In the genomic region with DNA sequence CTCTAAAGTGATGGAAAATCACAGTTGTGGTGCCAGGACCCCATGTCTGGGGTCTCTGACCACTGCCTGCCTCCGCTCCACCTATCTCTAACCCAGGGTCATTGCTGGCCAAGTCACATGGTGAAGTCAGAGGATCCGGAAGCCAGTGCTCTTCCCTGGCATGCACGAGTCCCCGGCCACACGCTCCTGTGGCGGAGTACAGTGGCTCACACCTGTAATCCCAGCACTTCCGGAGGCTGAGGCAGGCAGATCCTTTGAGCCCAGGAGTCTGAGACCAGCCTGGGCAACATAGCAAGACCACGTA, we compare ENCODE assay signal across 30 cellular contexts. TPM values are rescaled to one million over a fixed set of nuclear protein-coding genes. Genes with fewer than 3 reads are reported as not detected.
A peak's percentile ranks its signal among the peaks of the same experiment; 100 is the strongest.
DNase-seq lines count a peak whose midpoint lies in the region; ATAC-seq and TF ChIP-seq lines count a peak whose summit lies in the region.
"Had no signal": no experiment of that assay in that cellular context is flagged by ENCODE, and none has a peak within 500 bp of the region (broad histone marks: within the 10 kb centered on the region; RNA-seq: fewer than 3 reads in every experiment).

No MANE protein-coding gene starts in this region.

- no peak overlapping the region for H2AFZ ChIP-seq in neuronal stem cell (ENCODE audit: low read length)
- H2AFZ ChIP-seq: PC-9 had no signal

- H3K27me3 ChIP-seq in right atrium auricular region (no peaks in the 10 kb centered on the region), neuronal stem cell (ENCODE audit: control insufficient read depth in 3 of 3, insufficient read depth in 3 of 3, low read depth in 1 of 3, low read length in 3 of 3) (peaks cover 0 to 30% (median 0%) of the 10 kb centered on the region in 3 experiments), upper lobe of right lung (peaks cover 24% of the 10 kb centered on the region)
- H3K27me3 ChIP-seq: brain microvascular endothelial cell, uterus had no signal

- H3K4me3 ChIP-seq in right atrium auricular region (no peak overlapping the region), neuronal stem cell (ENCODE audit: low read length in 2 of 2) (no peak overlapping the region), upper lobe of right lung (no peak overlapping the region)
- H3K4me3 ChIP-seq: HAP-1, PC-9, smooth muscle cell, uterus had no signal

- no peak for ATAC-seq in Right ventricle myocardium superior (ENCODE audit: poor library complexity)
- no peak for ATAC-seq in upper lobe of right lung
- ATAC-seq in HG03175 (IDR thresholded peaks at IDR 0.05; ENCODE audit: unreplicated experiment): no peak
- no peak for ATAC-seq in activated CD4-positive, CD25-positive, alpha-beta regulatory T cell treated with anti-CD3 and anti-CD28 coated beads, Interleukin-2, amount 50 U/mL, for 24 hours

- no peak overlapping the region for H2BK5ac ChIP-seq in neuronal stem cell (ENCODE audit: low read length)

- peak overlapping the region; percentile 17 for H3K14ac ChIP-seq in neuronal stem cell (ENCODE audit: low read length)

- no peak overlapping the region for H3K4me3 Mint-ChIP-seq in chondrocyte (ENCODE audit: unreplicated experiment)

- no peak overlapping the region for H3K27ac ChIP-seq in right atrium auricular region
- no peak overlapping the region for H3K27ac ChIP-seq in neuronal stem cell (replicated peaks; ENCODE audit: low read length)
- no peak overlapping the region for H3K27ac ChIP-seq in upper lobe of right lung
- H3K27ac ChIP-seq: brain microvascular endothelial cell, epithelial cell of prostate, PC-9, uterus had no signal

- no peak overlapping the region for H3K27ac Mint-ChIP-seq in chondrocyte (ENCODE audit: unreplicated experiment)

- intact Hi-C loops in Right ventricle myocardium superior (cut with DNase I) (no loop called here), upper lobe of right lung (cut with DNase I) (no loop called here)

- peak; percentile 43 for DNase-seq in right atrium auricular region (ENCODE audit: low spot score)
- no peak for DNase-seq in Right ventricle myocardium superior
- DNase-seq in chondrocyte (ENCODE audit: low spot score): peak; percentile 50
- DNase-seq in neuronal stem cell (ENCODE audit: low spot score): no peak
- DNase-seq in upper lobe of right lung: peak; percentile 19
- DNase-seq in stimulated activated naive CD4-positive, alpha-beta T cell (lab: John Stamatoyannopoulos, UW): no peak
- DNase-seq: activated CD4-positive, alpha-beta T cell treated with anti-CD3 and anti-CD28 coated beads, Interleukin-2, amount 50 U/mL, for 48 hours; brain microvascular endothelial cell; C1 segment of cervical spinal cord; DMS79; effector CD4-positive, alpha-beta T cell; GF-D8; kidney glomerular epithelial cell; mesenchymal stem cell; NCI-H1105; NCI-H187 treated with DMSO at 0.1 percent for 48 hours; NCI-H526 treated with DMSO at 0.1 percent for 48 hours; nucleus accumbens; PC-9; SIG-M5; stimulated activated CD4-positive, alpha-beta T cell treated with anti-CD3 and anti-CD28 coated beads, Interleukin-2, amount 100 ng/mL, for 48 hours; substantia nigra; T-helper 9 cell had no signal

- no peak overlapping the region for H2AK5ac ChIP-seq in neuronal stem cell (ENCODE audit: low read depth, low read length)

- H3K36me3 Mint-ChIP-seq in chondrocyte (ENCODE audit: low read depth): no peaks in the 10 kb centered on the region

- no peak overlapping the region for H4K8ac ChIP-seq in neuronal stem cell (ENCODE audit: low read depth, low read length)

- H3K9ac ChIP-seq in neuronal stem cell (ENCODE audit: low read depth, low read length, poor library complexity): no peak overlapping the region

- H2BK12ac ChIP-seq in neuronal stem cell (ENCODE audit: low read length): no peak overlapping the region

- H3K23ac ChIP-seq in neuronal stem cell (ENCODE audit: low read depth, low read length, poor library complexity): no peak overlapping the region

- H3K36me3 ChIP-seq in right atrium auricular region: no peaks in the 10 kb centered on the region
- no peaks in the 10 kb centered on the region for H3K36me3 ChIP-seq in neuronal stem cell (replicated peaks in 1 of 2; ENCODE audit: control insufficient read depth in 2 of 2, insufficient read depth in 2 of 2, low read length in 2 of 2)
- no peaks in the 10 kb centered on the region for H3K36me3 ChIP-seq in upper lobe of right lung
- H3K36me3 ChIP-seq: brain microvascular endothelial cell, HAP-1, uterus had no signal

- no peak overlapping the region for H4K91ac ChIP-seq in neuronal stem cell (ENCODE audit: low read depth, low read length, poor library complexity)

- no peaks in the 10 kb centered on the region for H3K79me1 ChIP-seq in neuronal stem cell (ENCODE audit: low read depth, low read length)

- H3K4me2 ChIP-seq in neuronal stem cell (ENCODE audit: insufficient read depth, low read length, poor library complexity, severe bottlenecking): no peak overlapping the region
- H3K4me2 ChIP-seq: PC-9, smooth muscle cell had no signal

- peaks cover 5% of the 10 kb centered on the region for H3K9me3 Mint-ChIP-seq in chondrocyte (ENCODE audit: low read depth)

- TF ChIP-seq CTCF in right atrium auricular region (IDR thresholded peaks at IDR 0.05) (no peak), chondrocyte (IDR thresholded peaks at IDR 0.05) (no peak), upper lobe of right lung (IDR thresholded peaks at IDR 0.05) (no peak)

- H3K18ac ChIP-seq in neuronal stem cell (ENCODE audit: low read length): no peak overlapping the region

- no peak overlapping the region for H3K4ac ChIP-seq in neuronal stem cell (ENCODE audit: low read length)

- H3K4me1 Mint-ChIP-seq in chondrocyte (ENCODE audit: low read depth): no peaks in the 10 kb centered on the region

- no peak overlapping the region for H2BK120ac ChIP-seq in neuronal stem cell (ENCODE audit: low read depth, low read length)

- H3K27me3 Mint-ChIP-seq in chondrocyte (ENCODE audit: low read depth): peaks cover 65% of the 10 kb centered on the region

- H3K9me3 ChIP-seq in right atrium auricular region: no peaks in the 10 kb centered on the region
- no peaks in the 10 kb centered on the region for H3K9me3 ChIP-seq in neuronal stem cell (replicated peaks in 1 of 2; ENCODE audit: control insufficient read depth in 2 of 2, insufficient read depth in 1 of 2, low read depth in 1 of 2, low read length in 2 of 2)
- H3K9me3 ChIP-seq in upper lobe of right lung: no peaks in the 10 kb centered on the region
- H3K9me3 ChIP-seq: HAP-1, uterus had no signal

- WGBS in neuronal stem cell (ENCODE audit: extremely low coverage in 2 of 2, insufficient read length in 2 of 2, insufficient replicate concordance in 1 of 2), 2 donors: no CpG with 5 or more reads among the region's 8 CpGs

- H3K4me1 ChIP-seq in right atrium auricular region (no peaks in the 10 kb centered on the region), neuronal stem cell (ENCODE audit: control insufficient read depth in 2 of 2, insufficient read depth in 1 of 2, low read depth in 1 of 2, low read length in 2 of 2) (peaks cover 0 to 9% of the 10 kb centered on the region in 2 donors), upper lobe of right lung (no peaks in the 10 kb centered on the region)
- H3K4me1 ChIP-seq: HAP-1, uterus had no signal

- no peak overlapping the region for H2BK15ac ChIP-seq in neuronal stem cell (ENCODE audit: low read length)

RNA-seq across cellular contexts. Expression of gene RBFOX3, which starts 21.5 kb away (rescaled TPM):
- total RNA-seq in right atrium auricular region: not detected
- not detected for total RNA-seq in Right ventricle myocardium superior
- not detected in 3 replicates for total RNA-seq in chondrocyte
- 13.0 TPM for polyA plus RNA-seq in neuronal stem cell (2013, experiment 1 of 2)
- polyA plus RNA-seq in neuronal stem cell (2013, experiment 2 of 2): 12.5 TPM
- not detected for total RNA-seq in upper lobe of right lung
- total RNA-seq: M059J, PC-9, smooth muscle cell had no signal

Comparison
In these comparisons a context has a peak if more than half of its experiments do, and no peak if none do; other contexts are left out.
1. DNase-seq: peak in right atrium auricular region (single experiment), chondrocyte (single experiment) and upper lobe of right lung (single experiment); none in Right ventricle myocardium superior (single experiment), neuronal stem cell (single experiment) and stimulated activated naive CD4-positive, alpha-beta T cell (0 of 6).